ENCODE assay signal across 19 cellular contexts in genomic region chr10:114083040-114083439, GRCh38. TPM values are rescaled to one million over a fixed set of nuclear protein-coding genes. Genes with fewer than 3 reads are reported as not detected.
DNase-seq lines count a peak whose midpoint lies in the region; ATAC-seq and TF ChIP-seq lines count a peak whose summit lies in the region.
"Had no signal": no experiment of that assay in that cellular context is flagged by ENCODE, and none has a peak within 500 bp of the region (broad histone marks: within the 10 kb centered on the region; RNA-seq: fewer than 3 reads in every experiment).

No MANE protein-coding gene starts in this region.

- in situ Hi-C loops in KBM-7 (cut with MboI; ENCODE audit: low pct_unique_long_range_greater_than_20kb, low sequenced_read_pairs): no loop called here

- H3K27ac ChIP-seq in neural progenitor cell: no peak overlapping the region
- H3K27ac ChIP-seq in effector memory CD4-positive, alpha-beta T cell (ENCODE audit: insufficient read depth, low read length, poor library complexity, severe bottlenecking): no peak overlapping the region
- H3K27ac ChIP-seq: adrenal gland, uterus had no signal

- H3K4me3 ChIP-seq in neural progenitor cell: no peak overlapping the region
- no peak overlapping the region for H3K4me3 ChIP-seq in effector memory CD4-positive, alpha-beta T cell (ENCODE audit: insufficient read depth, low read depth, low read length, poor library complexity, severe bottlenecking)
- H3K4me3 ChIP-seq: adrenal gland, smooth muscle cell, uterus had no signal

- no peaks in the 10 kb centered on the region for H3K9me3 ChIP-seq in neural progenitor cell (ENCODE audit: low read depth)
- no peaks in the 10 kb centered on the region for H3K9me3 ChIP-seq in effector memory CD4-positive, alpha-beta T cell (ENCODE audit: control insufficient read depth, low read length)
- H3K9me3 ChIP-seq: adrenal gland, uterus had no signal

- H3K4me3 Mint-ChIP-seq in activated CD8-positive, alpha-beta memory T cell treated with anti-CD3 and anti-CD28 coated beads, Interleukin-2, amount 10 ng/mL, durations not matched to agents 7 days and 5 days: no peak overlapping the region
- H3K4me3 Mint-ChIP-seq in activated CD8-positive, alpha-beta T cell treated with anti-CD3 and anti-CD28 coated beads for 36 hours: no peak overlapping the region
- no peak overlapping the region for H3K4me3 Mint-ChIP-seq in neural progenitor cell
- H3K4me3 Mint-ChIP-seq: HFFc6 had no signal

- POLR2A ChIA-PET in activated CD8-positive, alpha-beta T cell treated with anti-CD3 and anti-CD28 coated beads for 36 hours (lab: Charles Lee): interaction anchor here (1.0 kb wide), 2 partner anchors 15 to 403 kb away, joined by 3 read pairs; partner anchors contain the start of gene CASP7

- H3K79me2 ChIP-seq in neural progenitor cell (ENCODE audit: low read depth): no peaks in the 10 kb centered on the region

- peak; percentile 49 for DNase-seq in activated CD8-positive, alpha-beta memory T cell treated with anti-CD3 and anti-CD28 coated beads, Interleukin-2, amount 10 ng/mL, durations not matched to agents 7 days and 5 days
- no peak for DNase-seq in activated CD8-positive, alpha-beta memory T cell treated with anti-CD3 and anti-CD28 coated beads for 24 hours
- peak; percentile 39 for DNase-seq in KBM-7
- peak; percentile 30 for DNase-seq in activated CD8-positive, alpha-beta T cell treated with anti-CD3 and anti-CD28 coated beads for 36 hours
- DNase-seq in neural progenitor cell (ENCODE audit: low spot score): no peak
- DNase-seq in effector memory CD4-positive, alpha-beta T cell: no peak
- DNase-seq in NCI-H526 treated with DMSO at 0.1 percent for 48 hours (lab: John Stamatoyannopoulos, UW): no peak
- DNase-seq: adrenal gland; caudate nucleus; effector CD8-positive, alpha-beta T cell; HFFc6; KG1; NCI-H1436 treated with DMSO at 0.1 percent for 48 hours; NCI-H510A; stimulated activated naive CD4-positive, alpha-beta T cell treated with Interleukin-2 at 50 U/mL for 16 hours; uterus had no signal

- H3K36me3 ChIP-seq in neural progenitor cell: no peaks in the 10 kb centered on the region
- no peaks in the 10 kb centered on the region for H3K36me3 ChIP-seq in effector memory CD4-positive, alpha-beta T cell (ENCODE audit: control insufficient read depth, insufficient read depth, low read length)
- H3K36me3 ChIP-seq: adrenal gland, uterus had no signal

- H3K9ac ChIP-seq in neural progenitor cell: no peak overlapping the region

- H2AFZ ChIP-seq in neural progenitor cell (replicated peaks): peak overlapping the region; percentile 6

- peaks cover 22% of the 10 kb centered on the region for H3K27me3 Mint-ChIP-seq in activated CD8-positive, alpha-beta memory T cell treated with anti-CD3 and anti-CD28 coated beads, Interleukin-2, amount 10 ng/mL, durations not matched to agents 7 days and 5 days
- H3K27me3 Mint-ChIP-seq in activated CD8-positive, alpha-beta T cell treated with anti-CD3 and anti-CD28 coated beads for 36 hours: no peaks in the 10 kb centered on the region
- peaks cover 10% of the 10 kb centered on the region for H3K27me3 Mint-ChIP-seq in neural progenitor cell (ENCODE audit: insufficient read depth, low read depth)

- CTCF ChIA-PET in activated CD8-positive, alpha-beta memory T cell treated with anti-CD3 and anti-CD28 coated beads, Interleukin-2, amount 10 ng/mL, durations not matched to agents 7 days and 5 days (lab: Charles Lee): interaction anchor here (2.9 kb wide), 1 partner anchor 13 kb away, joined by 13 read pairs; no protein-coding TSS in a partner anchor
- CTCF ChIA-PET in activated CD8-positive, alpha-beta T cell treated with anti-CD3 and anti-CD28 coated beads for 36 hours (lab: Charles Lee): interaction anchor here (1.0 to 1.1 kb wide), 3 partner anchors 14 to 31 kb away, joined by 3 to 4 read pairs (median 3); no protein-coding TSS in a partner anchor

- H3K27me3 ChIP-seq in neural progenitor cell: no peaks in the 10 kb centered on the region
- no peaks in the 10 kb centered on the region for H3K27me3 ChIP-seq in effector memory CD4-positive, alpha-beta T cell (replicated peaks; ENCODE audit: control insufficient read depth, insufficient read depth, low read length, poor library complexity, severe bottlenecking)
- H3K27me3 ChIP-seq: adrenal gland, uterus had no signal

- intact Hi-C loops in activated CD8-positive, alpha-beta T cell treated with anti-CD3 and anti-CD28 coated beads for 36 hours (cut with micrococcal nuclease): no loop called here

- H3K4me2 ChIP-seq in neural progenitor cell: no peak overlapping the region
- H3K4me2 ChIP-seq: smooth muscle cell had no signal

- peaks cover 4% of the 10 kb centered on the region for H3F3A ChIP-seq in neural progenitor cell (ENCODE audit: low read depth)

- no peaks in the 10 kb centered on the region for H3K9me3 Mint-ChIP-seq in activated CD8-positive, alpha-beta memory T cell treated with anti-CD3 and anti-CD28 coated beads, Interleukin-2, amount 10 ng/mL, durations not matched to agents 7 days and 5 days (ENCODE audit: low read depth)
- H3K9me3 Mint-ChIP-seq in activated CD8-positive, alpha-beta T cell treated with anti-CD3 and anti-CD28 coated beads for 36 hours: no peaks in the 10 kb centered on the region
- H3K9me3 Mint-ChIP-seq in neural progenitor cell: peaks cover 5% of the 10 kb centered on the region
- H3K9me3 Mint-ChIP-seq: HFFc6 had no signal

- H3K4me1 Mint-ChIP-seq in activated CD8-positive, alpha-beta memory T cell treated with anti-CD3 and anti-CD28 coated beads, Interleukin-2, amount 10 ng/mL, durations not matched to agents 7 days and 5 days: peaks cover 2% of the 10 kb centered on the region
- no peaks in the 10 kb centered on the region for H3K4me1 Mint-ChIP-seq in activated CD8-positive, alpha-beta T cell treated with anti-CD3 and anti-CD28 coated beads for 36 hours (ENCODE audit: low read depth)
- H3K4me1 Mint-ChIP-seq in neural progenitor cell: peaks cover 10% of the 10 kb centered on the region

- no peak for TF ChIP-seq CTCF in activated CD8-positive, alpha-beta T cell treated with anti-CD3 and anti-CD28 coated beads for 36 hours (IDR thresholded peaks at IDR 0.05)
- TF ChIP-seq CTCF in neural progenitor cell (IDR thresholded peaks at IDR 0.05): no peak

- no peaks in the 10 kb centered on the region for H3K36me3 Mint-ChIP-seq in activated CD8-positive, alpha-beta memory T cell treated with anti-CD3 and anti-CD28 coated beads, Interleukin-2, amount 10 ng/mL, durations not matched to agents 7 days and 5 days
- H3K36me3 Mint-ChIP-seq in activated CD8-positive, alpha-beta T cell treated with anti-CD3 and anti-CD28 coated beads for 36 hours (ENCODE audit: low read depth): no peaks in the 10 kb centered on the region
- H3K36me3 Mint-ChIP-seq in neural progenitor cell: no peaks in the 10 kb centered on the region

- H3K27ac Mint-ChIP-seq in activated CD8-positive, alpha-beta memory T cell treated with anti-CD3 and anti-CD28 coated beads, Interleukin-2, amount 10 ng/mL, durations not matched to agents 7 days and 5 days: no peak overlapping the region
- H3K27ac Mint-ChIP-seq in activated CD8-positive, alpha-beta T cell treated with anti-CD3 and anti-CD28 coated beads for 36 hours: no peak overlapping the region
- no peak overlapping the region for H3K27ac Mint-ChIP-seq in neural progenitor cell
- H3K27ac Mint-ChIP-seq: HFFc6 had no signal

- H3K4me1 ChIP-seq in neural progenitor cell: no peaks in the 10 kb centered on the region
- H3K4me1 ChIP-seq in effector memory CD4-positive, alpha-beta T cell (ENCODE audit: control insufficient read depth, insufficient read depth, low read length, poor library complexity, severe bottlenecking): no peaks in the 10 kb centered on the region
- H3K4me1 ChIP-seq: adrenal gland, uterus had no signal

- no peaks in the 10 kb centered on the region for H4K20me1 ChIP-seq in neural progenitor cell (ENCODE audit: low read depth)

- ATAC-seq in activated CD8-positive, alpha-beta memory T cell treated with anti-CD3 and anti-CD28 coated beads, Interleukin-2, amount 10 ng/mL, durations not matched to agents 7 days and 5 days: peak; percentile 40
- peak; percentile 48 for ATAC-seq in activated CD8-positive, alpha-beta T cell treated with anti-CD3 and anti-CD28 coated beads for 36 hours
- no peak for ATAC-seq in GM18502 (IDR thresholded peaks at IDR 0.05; ENCODE audit: poor library complexity, unreplicated experiment)
- ATAC-seq: left lobe of liver had no signal

RNA-seq across cellular contexts. Expression of gene ADRB1, which starts 39.4 kb away (rescaled TPM):
- 1 to 10 TPM; 2.3 to 2.8 TPM for total RNA-seq in activated CD8-positive, alpha-beta memory T cell treated with anti-CD3 and anti-CD28 coated beads, Interleukin-2, amount 10 ng/mL, durations not matched to agents 7 days and 5 days
- total RNA-seq in activated CD8-positive, alpha-beta T cell treated with anti-CD3 and anti-CD28 coated beads for 36 hours: under 1 TPM; 0.27 to 0.40 TPM
- 0.09 TPM in 1 of 2 replicates, not detected in the other for total RNA-seq in neural progenitor cell (ENCODE audit: low replicate concordance)
- total RNA-seq: smooth muscle cell had no signal

Comparison
In these comparisons a context has a peak if more than half of its experiments do, and no peak if none do; other contexts are left out.
1. DNase-seq: peak in activated CD8-positive, alpha-beta memory T cell treated with anti-CD3 and anti-CD28 coated beads, Interleukin-2, amount 10 ng/mL, durations not matched to agents 7 days and 5 days (single experiment), KBM-7 (single experiment) and activated CD8-positive, alpha-beta T cell treated with anti-CD3 and anti-CD28 coated beads for 36 hours (single experiment); none in activated CD8-positive, alpha-beta memory T cell treated with anti-CD3 and anti-CD28 coated beads for 24 hours (single experiment), neural progenitor cell (single experiment), effector memory CD4-positive, alpha-beta T cell (0 of 3) and NCI-H526 treated with DMSO at 0.1 percent for 48 hours (single experiment).